1 cellular context compared by ENCODE assay signal in genomic region chr14:73696466-73697390, GRCh38.
TF ChIP-seq lines count a peak whose summit lies in the region.

No MANE protein-coding gene starts in this region.

TF ChIP-seq in GM12878, 131 proteins besides CTCF, POLR2A, EP300 and RAD21 (continued from another document):
- TF ChIP-seq MXI1 (IDR thresholded peaks at IDR 0.05; ENCODE audit: low read depth, low read length) (no peak), TCF7 (IDR thresholded peaks at IDR 0.05; ENCODE audit: borderline replicate concordance) (peak; percentile 71), JUND (IDR thresholded peaks at IDR 0.05; ENCODE audit: low read depth, low read length) (peak; percentile 84), SMARCA5 (IDR thresholded peaks at IDR 0.05) (no peak), MTA3 (IDR thresholded peaks at IDR 0.05; ENCODE audit: borderline replicate concordance, low read length) (peak; percentile 71; the same call in 1 of the 2 replicates), SUZ12 (IDR thresholded peaks at IDR 0.05; ENCODE audit: unreplicated experiment) (no peak), NKRF (conservative IDR thresholded peaks at IDR 0.05) (peak; percentile 49), DPF2 (IDR thresholded peaks at IDR 0.05) (peak; percentile 99), SIX5 (IDR thresholded peaks at IDR 0.05; ENCODE audit: low read depth, low read length, severe bottlenecking) (no peak), TCF3 (IDR thresholded peaks at IDR 0.05; ENCODE audit: borderline replicate concordance, insufficient read depth, low read depth, low read length) (0 out of 2 replicates have a peak, but pooled peaks have one; percentile 53), TBL1XR1 (IDR thresholded peaks at IDR 0.05; ENCODE audit: low read depth, low read length) (no peak), REST (IDR thresholded peaks at IDR 0.05; ENCODE audit: low read depth, low read length) (no peak), CREB1 (IDR thresholded peaks at IDR 0.05; ENCODE audit: low read depth) (peak; percentile 48; the same call in 1 of the 2 replicates), ZNF217 (IDR thresholded peaks at IDR 0.05) (no peak; the same call in 1 of the 2 replicates), IRF3 (IDR thresholded peaks at IDR 0.05) (no peak), NFIC (IDR thresholded peaks at IDR 0.05; ENCODE audit: low read depth, low read length) (peak; percentile 99), E2F4 (IDR thresholded peaks at IDR 0.05; ENCODE audit: low read depth, low read length) (no peak), BCL11A (IDR thresholded peaks at IDR 0.05; ENCODE audit: low read depth, low read length) (peak; percentile 98), ZBED1 (IDR thresholded peaks at IDR 0.05; ENCODE audit: borderline replicate concordance) (peak; percentile 54), SKIL (IDR thresholded peaks at IDR 0.05; ENCODE audit: low read depth, poor library complexity, severe bottlenecking) (peak; percentile 95), CREM (IDR thresholded peaks at IDR 0.05; ENCODE audit: low read depth) (peak; percentile 94), CBX5 (IDR thresholded peaks at IDR 0.05; ENCODE audit: low read depth) (0 out of 2 replicates have a peak, but pooled peaks have one; percentile 28)
- TF ChIP-seq, protein P1, sequence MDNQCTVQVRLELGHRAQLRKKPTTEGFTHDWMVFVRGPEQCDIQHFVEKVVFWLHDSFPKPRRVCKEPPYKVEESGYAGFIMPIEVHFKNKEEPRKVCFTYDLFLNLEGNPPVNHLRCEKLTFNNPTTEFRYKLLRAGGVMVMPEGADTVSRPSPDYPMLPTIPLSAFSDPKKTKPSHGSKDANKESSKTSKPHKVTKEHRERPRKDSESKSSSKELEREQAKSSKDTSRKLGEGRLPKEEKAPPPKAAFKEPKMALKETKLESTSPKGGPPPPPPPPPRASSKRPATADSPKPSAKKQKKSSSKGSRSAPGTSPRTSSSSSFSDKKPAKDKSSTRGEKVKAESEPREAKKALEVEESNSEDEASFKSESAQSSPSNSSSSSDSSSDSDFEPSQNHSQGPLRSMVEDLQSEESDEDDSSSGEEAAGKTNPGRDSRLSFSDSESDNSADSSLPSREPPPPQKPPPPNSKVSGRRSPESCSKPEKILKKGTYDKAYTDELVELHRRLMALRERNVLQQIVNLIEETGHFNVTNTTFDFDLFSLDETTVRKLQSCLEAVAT (IDR thresholded peaks at IDR 0.05) = 0 out of 2 replicates have a peak, but pooled peaks have one; percentile 55
- TF ChIP-seq, protein P2, sequence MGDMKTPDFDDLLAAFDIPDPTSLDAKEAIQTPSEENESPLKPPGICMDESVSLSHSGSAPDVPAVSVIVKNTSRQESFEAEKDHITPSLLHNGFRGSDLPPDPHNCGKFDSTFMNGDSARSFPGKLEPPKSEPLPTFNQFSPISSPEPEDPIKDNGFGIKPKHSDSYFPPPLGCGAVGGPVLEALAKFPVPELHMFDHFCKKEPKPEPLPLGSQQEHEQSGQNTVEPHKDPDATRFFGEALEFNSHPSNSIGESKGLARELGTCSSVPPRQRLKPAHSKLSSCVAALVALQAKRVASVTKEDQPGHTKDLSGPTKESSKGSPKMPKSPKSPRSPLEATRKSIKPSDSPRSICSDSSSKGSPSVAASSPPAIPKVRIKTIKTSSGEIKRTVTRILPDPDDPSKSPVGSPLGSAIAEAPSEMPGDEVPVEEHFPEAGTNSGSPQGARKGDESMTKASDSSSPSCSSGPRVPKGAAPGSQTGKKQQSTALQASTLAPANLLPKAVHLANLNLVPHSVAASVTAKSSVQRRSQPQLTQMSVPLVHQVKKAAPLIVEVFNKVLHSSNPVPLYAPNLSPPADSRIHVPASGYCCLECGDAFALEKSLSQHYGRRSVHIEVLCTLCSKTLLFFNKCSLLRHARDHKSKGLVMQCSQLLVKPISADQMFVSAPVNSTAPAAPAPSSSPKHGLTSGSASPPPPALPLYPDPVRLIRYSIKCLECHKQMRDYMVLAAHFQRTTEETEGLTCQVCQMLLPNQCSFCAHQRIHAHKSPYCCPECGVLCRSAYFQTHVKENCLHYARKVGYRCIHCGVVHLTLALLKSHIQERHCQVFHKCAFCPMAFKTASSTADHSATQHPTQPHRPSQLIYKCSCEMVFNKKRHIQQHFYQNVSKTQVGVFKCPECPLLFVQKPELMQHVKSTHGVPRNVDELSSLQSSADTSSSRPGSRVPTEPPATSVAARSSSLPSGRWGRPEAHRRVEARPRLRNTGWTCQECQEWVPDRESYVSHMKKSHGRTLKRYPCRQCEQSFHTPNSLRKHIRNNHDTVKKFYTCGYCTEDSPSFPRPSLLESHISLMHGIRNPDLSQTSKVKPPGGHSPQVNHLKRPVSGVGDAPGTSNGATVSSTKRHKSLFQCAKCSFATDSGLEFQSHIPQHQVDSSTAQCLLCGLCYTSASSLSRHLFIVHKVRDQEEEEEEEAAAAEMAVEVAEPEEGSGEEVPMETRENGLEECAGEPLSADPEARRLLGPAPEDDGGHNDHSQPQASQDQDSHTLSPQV (IDR thresholded peaks at IDR 0.05) = peak; percentile 80; the same call in 1 of the 2 replicates
